1 cellular context compared by ENCODE assay signal in the genomic region with DNA sequence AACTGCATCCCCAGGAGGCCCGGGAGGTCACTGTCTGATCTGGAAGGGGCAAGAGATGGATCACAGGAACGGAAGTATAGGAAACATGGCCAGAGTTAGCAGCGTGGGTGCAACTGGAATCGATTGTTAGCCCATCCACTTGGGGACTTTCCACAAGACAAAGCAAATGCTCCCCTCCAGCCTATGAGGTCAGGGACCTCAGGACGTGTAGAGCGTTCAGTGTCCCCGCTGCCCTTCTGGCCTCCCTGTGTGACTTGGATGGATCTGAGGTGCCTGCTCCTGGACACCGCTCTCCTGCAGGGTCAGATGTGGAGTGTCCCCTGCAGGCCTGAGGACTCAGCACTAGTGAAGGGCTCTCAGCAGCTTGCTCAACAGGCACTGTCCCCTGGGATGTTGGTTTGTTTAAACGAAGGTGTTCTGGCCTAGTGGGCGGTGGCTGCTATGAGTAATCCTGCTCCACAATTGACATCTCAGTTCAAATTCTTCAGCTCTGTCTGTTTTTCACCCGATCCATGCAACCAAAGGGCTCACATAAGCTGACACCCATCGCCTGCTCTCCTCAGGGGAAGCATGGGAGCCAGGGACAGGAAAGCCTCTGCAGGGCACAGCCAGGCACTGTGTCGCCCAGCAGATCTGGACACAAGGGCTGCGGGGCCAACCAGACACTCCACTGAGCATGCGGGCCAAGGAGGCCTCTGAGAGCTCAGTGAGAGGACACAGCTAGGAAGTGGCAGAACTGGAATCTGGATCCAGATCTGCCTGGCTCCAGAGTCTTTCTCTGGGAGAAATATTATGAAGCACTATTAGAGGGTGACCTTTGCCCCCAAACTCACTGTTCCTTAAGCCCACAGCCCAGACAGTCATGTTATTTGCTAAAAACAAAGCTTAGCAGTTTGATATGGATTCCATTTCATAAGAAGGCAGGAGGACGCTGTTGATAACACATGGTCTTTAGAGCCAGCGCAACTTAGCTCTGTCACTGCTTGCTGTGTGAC.
TF ChIP-seq lines count a peak whose summit lies in the region.

No MANE protein-coding gene starts in this region.

TF ChIP-seq in GM12878, 131 proteins besides CTCF, POLR2A, EP300 and RAD21 (continued from another document and continues in another):
- TF ChIP-seq, protein P1, sequence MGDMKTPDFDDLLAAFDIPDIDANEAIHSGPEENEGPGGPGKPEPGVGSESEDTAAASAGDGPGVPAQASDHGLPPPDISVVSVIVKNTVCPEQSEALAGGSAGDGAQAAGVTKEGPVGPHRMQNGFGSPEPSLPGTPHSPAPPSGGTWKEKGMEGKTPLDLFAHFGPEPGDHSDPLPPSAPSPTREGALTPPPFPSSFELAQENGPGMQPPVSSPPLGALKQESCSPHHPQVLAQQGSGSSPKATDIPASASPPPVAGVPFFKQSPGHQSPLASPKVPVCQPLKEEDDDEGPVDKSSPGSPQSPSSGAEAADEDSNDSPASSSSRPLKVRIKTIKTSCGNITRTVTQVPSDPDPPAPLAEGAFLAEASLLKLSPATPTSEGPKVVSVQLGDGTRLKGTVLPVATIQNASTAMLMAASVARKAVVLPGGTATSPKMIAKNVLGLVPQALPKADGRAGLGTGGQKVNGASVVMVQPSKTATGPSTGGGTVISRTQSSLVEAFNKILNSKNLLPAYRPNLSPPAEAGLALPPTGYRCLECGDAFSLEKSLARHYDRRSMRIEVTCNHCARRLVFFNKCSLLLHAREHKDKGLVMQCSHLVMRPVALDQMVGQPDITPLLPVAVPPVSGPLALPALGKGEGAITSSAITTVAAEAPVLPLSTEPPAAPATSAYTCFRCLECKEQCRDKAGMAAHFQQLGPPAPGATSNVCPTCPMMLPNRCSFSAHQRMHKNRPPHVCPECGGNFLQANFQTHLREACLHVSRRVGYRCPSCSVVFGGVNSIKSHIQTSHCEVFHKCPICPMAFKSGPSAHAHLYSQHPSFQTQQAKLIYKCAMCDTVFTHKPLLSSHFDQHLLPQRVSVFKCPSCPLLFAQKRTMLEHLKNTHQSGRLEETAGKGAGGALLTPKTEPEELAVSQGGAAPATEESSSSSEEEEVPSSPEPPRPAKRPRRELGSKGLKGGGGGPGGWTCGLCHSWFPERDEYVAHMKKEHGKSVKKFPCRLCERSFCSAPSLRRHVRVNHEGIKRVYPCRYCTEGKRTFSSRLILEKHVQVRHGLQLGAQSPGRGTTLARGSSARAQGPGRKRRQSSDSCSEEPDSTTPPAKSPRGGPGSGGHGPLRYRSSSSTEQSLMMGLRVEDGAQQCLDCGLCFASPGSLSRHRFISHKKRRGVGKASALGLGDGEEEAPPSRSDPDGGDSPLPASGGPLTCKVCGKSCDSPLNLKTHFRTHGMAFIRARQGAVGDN (IDR thresholded peaks at IDR 0.05) = peak; percentile 24; the same call in 1 of the 2 replicates
- TF ChIP-seq HCFC1 (IDR thresholded peaks at IDR 0.05; ENCODE audit: low read length) (no peak), POU2F2 (IDR thresholded peaks at IDR 0.05; ENCODE audit: borderline replicate concordance, low read depth, low read length) (peak; percentile 76; the same call in 1 of the 3 replicates), IKZF1 (conservative IDR thresholded peaks at IDR 0.05) (peak; percentile 89), LARP7 (IDR thresholded peaks at IDR 0.05) (peak; percentile 25), CBFB (IDR thresholded peaks at IDR 0.05; ENCODE audit: low read depth) (0 out of 2 replicates have a peak, but pooled peaks have one; percentile 53), ATF7 (IDR thresholded peaks at IDR 0.05; ENCODE audit: low read depth) (peak; percentile 65), RFX5 (IDR thresholded peaks at IDR 0.05; ENCODE audit: low read depth, low read length) (no peak), TCF3 (IDR thresholded peaks at IDR 0.05; ENCODE audit: borderline replicate concordance, insufficient read depth, low read depth, low read length) (0 out of 2 replicates have a peak, but pooled peaks have one; percentile 26), ZNF384 (IDR thresholded peaks at IDR 0.05; ENCODE audit: borderline replicate concordance, low read depth, low read length) (no peak), NR2C2 (IDR thresholded peaks at IDR 0.05; ENCODE audit: borderline replicate concordance, control insufficient read depth, insufficient read length, low read depth) (no peak), SRF (IDR thresholded peaks at IDR 0.05; ENCODE audit: low read depth in 2 of 2, low read length in 2 of 2) (no peak), SUPT20H (IDR thresholded peaks at IDR 0.05; ENCODE audit: borderline replicate concordance, control insufficient read depth, low read depth, low read length) (no peak), JUNB (IDR thresholded peaks at IDR 0.05) (peak; percentile 89), TAF1 (IDR thresholded peaks at IDR 0.05; ENCODE audit: borderline replicate concordance, low read depth, low read length) (no peak; the same call in 1 of the 2 replicates), TCF7 (IDR thresholded peaks at IDR 0.05; ENCODE audit: borderline replicate concordance) (no peak), TARDBP (IDR thresholded peaks at IDR 0.05; ENCODE audit: borderline replicate concordance) (no peak), ZNF217 (IDR thresholded peaks at IDR 0.05) (no peak), CEBPB (IDR thresholded peaks at IDR 0.05; ENCODE audit: borderline replicate concordance in 1 of 2, low read depth in 2 of 2, low read length in 2 of 2) (no peak; a peak in 1 of 4 replicates), ZZZ3 (IDR thresholded peaks at IDR 0.05; ENCODE audit: control insufficient read depth, insufficient read length, low read depth) (no peak), PAX5 (IDR thresholded peaks at IDR 0.05; ENCODE audit: borderline replicate concordance, low read depth, low read length) (peak; percentile 89), SPI1 (IDR thresholded peaks at IDR 0.05; ENCODE audit: borderline replicate concordance, insufficient read depth, low read depth, low read length) (no peak), PML (IDR thresholded peaks at IDR 0.05; ENCODE audit: low read length) (no peak), NRF1 (conservative IDR thresholded peaks at IDR 0.05; ENCODE audit: low read depth, low read length) (no peak), RUNX3 (IDR thresholded peaks at IDR 0.05; ENCODE audit: low read length) (peak; percentile 80), YY1 (IDR thresholded peaks at IDR 0.05; ENCODE audit: low read depth, low read length) (no peak), ZBED1 (IDR thresholded peaks at IDR 0.05; ENCODE audit: borderline replicate concordance) (no peak), ZNF207 (IDR thresholded peaks at IDR 0.05; ENCODE audit: borderline replicate concordance) (no peak), CBX3 (IDR thresholded peaks at IDR 0.05; ENCODE audit: borderline replicate concordance, low read depth) (no peak), MEF2A (IDR thresholded peaks at IDR 0.05; ENCODE audit: insufficient read depth, low read depth, low read length) (0 out of 2 replicates have a peak, but pooled peaks have one; percentile 35), MTA2 (IDR thresholded peaks at IDR 0.05; ENCODE audit: low read depth) (peak; percentile 72; the same call in 1 of the 2 replicates), MTA3 (IDR thresholded peaks at IDR 0.05; ENCODE audit: borderline replicate concordance, low read length) (peak; percentile 6; the same call in 1 of the 2 replicates)
- TF ChIP-seq, protein P2, sequence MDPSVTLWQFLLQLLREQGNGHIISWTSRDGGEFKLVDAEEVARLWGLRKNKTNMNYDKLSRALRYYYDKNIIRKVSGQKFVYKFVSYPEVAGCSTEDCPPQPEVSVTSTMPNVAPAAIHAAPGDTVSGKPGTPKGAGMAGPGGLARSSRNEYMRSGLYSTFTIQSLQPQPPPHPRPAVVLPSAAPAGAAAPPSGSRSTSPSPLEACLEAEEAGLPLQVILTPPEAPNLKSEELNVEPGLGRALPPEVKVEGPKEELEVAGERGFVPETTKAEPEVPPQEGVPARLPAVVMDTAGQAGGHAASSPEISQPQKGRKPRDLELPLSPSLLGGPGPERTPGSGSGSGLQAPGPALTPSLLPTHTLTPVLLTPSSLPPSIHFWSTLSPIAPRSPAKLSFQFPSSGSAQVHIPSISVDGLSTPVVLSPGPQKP (IDR thresholded peaks at IDR 0.05; ENCODE audit: low read depth, low read length) = no peak
- TF ChIP-seq, protein P3, sequence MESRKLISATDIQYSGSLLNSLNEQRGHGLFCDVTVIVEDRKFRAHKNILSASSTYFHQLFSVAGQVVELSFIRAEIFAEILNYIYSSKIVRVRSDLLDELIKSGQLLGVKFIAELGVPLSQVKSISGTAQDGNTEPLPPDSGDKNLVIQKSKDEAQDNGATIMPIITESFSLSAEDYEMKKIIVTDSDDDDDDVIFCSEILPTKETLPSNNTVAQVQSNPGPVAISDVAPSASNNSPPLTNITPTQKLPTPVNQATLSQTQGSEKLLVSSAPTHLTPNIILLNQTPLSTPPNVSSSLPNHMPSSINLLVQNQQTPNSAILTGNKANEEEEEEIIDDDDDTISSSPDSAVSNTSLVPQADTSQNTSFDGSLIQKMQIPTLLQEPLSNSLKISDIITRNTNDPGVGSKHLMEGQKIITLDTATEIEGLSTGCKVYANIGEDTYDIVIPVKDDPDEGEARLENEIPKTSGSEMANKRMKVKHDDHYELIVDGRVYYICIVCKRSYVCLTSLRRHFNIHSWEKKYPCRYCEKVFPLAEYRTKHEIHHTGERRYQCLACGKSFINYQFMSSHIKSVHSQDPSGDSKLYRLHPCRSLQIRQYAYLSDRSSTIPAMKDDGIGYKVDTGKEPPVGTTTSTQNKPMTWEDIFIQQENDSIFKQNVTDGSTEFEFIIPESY (IDR thresholded peaks at IDR 0.05) = no peak
- TF ChIP-seq, protein P4, sequence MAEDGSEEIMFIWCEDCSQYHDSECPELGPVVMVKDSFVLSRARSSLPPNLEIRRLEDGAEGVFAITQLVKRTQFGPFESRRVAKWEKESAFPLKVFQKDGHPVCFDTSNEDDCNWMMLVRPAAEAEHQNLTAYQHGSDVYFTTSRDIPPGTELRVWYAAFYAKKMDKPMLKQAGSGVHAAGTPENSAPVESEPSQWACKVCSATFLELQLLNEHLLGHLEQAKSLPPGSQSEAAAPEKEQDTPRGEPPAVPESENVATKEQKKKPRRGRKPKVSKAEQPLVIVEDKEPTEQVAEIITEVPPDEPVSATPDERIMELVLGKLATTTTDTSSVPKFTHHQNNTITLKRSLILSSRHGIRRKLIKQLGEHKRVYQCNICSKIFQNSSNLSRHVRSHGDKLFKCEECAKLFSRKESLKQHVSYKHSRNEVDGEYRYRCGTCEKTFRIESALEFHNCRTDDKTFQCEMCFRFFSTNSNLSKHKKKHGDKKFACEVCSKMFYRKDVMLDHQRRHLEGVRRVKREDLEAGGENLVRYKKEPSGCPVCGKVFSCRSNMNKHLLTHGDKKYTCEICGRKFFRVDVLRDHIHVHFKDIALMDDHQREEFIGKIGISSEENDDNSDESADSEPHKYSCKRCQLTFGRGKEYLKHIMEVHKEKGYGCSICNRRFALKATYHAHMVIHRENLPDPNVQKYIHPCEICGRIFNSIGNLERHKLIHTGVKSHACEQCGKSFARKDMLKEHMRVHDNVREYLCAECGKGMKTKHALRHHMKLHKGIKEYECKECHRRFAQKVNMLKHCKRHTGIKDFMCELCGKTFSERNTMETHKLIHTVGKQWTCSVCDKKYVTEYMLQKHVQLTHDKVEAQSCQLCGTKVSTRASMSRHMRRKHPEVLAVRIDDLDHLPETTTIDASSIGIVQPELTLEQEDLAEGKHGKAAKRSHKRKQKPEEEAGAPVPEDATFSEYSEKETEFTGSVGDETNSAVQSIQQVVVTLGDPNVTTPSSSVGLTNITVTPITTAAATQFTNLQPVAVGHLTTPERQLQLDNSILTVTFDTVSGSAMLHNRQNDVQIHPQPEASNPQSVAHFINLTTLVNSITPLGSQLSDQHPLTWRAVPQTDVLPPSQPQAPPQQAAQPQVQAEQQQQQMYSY (CRISPR knock-in tag; IDR thresholded peaks at IDR 0.05) = no peak
- TF ChIP-seq, protein P5, sequence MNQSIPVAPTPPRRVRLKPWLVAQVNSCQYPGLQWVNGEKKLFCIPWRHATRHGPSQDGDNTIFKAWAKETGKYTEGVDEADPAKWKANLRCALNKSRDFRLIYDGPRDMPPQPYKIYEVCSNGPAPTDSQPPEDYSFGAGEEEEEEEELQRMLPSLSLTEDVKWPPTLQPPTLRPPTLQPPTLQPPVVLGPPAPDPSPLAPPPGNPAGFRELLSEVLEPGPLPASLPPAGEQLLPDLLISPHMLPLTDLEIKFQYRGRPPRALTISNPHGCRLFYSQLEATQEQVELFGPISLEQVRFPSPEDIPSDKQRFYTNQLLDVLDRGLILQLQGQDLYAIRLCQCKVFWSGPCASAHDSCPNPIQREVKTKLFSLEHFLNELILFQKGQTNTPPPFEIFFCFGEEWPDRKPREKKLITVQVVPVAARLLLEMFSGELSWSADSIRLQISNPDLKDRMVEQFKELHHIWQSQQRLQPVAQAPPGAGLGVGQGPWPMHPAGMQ (IDR thresholded peaks at IDR 0.05; ENCODE audit: borderline replicate concordance) = no peak
- TF ChIP-seq, protein P6, sequence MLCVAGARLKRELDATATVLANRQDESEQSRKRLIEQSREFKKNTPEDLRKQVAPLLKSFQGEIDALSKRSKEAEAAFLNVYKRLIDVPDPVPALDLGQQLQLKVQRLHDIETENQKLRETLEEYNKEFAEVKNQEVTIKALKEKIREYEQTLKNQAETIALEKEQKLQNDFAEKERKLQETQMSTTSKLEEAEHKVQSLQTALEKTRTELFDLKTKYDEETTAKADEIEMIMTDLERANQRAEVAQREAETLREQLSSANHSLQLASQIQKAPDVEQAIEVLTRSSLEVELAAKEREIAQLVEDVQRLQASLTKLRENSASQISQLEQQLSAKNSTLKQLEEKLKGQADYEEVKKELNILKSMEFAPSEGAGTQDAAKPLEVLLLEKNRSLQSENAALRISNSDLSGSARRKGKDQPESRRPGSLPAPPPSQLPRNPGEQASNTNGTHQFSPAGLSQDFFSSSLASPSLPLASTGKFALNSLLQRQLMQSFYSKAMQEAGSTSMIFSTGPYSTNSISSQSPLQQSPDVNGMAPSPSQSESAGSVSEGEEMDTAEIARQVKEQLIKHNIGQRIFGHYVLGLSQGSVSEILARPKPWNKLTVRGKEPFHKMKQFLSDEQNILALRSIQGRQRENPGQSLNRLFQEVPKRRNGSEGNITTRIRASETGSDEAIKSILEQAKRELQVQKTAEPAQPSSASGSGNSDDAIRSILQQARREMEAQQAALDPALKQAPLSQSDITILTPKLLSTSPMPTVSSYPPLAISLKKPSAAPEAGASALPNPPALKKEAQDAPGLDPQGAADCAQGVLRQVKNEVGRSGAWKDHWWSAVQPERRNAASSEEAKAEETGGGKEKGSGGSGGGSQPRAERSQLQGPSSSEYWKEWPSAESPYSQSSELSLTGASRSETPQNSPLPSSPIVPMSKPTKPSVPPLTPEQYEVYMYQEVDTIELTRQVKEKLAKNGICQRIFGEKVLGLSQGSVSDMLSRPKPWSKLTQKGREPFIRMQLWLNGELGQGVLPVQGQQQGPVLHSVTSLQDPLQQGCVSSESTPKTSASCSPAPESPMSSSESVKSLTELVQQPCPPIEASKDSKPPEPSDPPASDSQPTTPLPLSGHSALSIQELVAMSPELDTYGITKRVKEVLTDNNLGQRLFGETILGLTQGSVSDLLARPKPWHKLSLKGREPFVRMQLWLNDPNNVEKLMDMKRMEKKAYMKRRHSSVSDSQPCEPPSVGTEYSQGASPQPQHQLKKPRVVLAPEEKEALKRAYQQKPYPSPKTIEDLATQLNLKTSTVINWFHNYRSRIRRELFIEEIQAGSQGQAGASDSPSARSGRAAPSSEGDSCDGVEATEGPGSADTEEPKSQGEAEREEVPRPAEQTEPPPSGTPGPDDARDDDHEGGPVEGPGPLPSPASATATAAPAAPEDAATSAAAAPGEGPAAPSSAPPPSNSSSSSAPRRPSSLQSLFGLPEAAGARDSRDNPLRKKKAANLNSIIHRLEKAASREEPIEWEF (IDR thresholded peaks at IDR 0.05; ENCODE audit: insufficient replicate concordance, low read depth, low read length) = no peak
